13 cellular contexts compared by ENCODE assay signal in genomic region chr3:150739877-150740645, GRCh38. TPM values are rescaled to one million over a fixed set of nuclear protein-coding genes. Genes with fewer than 3 reads are reported as not detected.
DNase-seq lines count a peak whose midpoint lies in the region; ATAC-seq and TF ChIP-seq lines count a peak whose summit lies in the region.
"Had no signal": no experiment of that assay in that cellular context is flagged by ENCODE, and none has a peak within 500 bp of the region (broad histone marks: within the 10 kb centered on the region; RNA-seq: fewer than 3 reads in every experiment).

No MANE protein-coding gene starts in this region.

- H3K4me1 Mint-ChIP-seq in activated CD4-positive, alpha-beta T cell treated with anti-CD3 and anti-CD28 coated beads for 36 hours, result peaks cover 88% of the 10 kb centered on the region
- H3K4me1 Mint-ChIP-seq in activated B cell treated with CpG ODN at 0.5 μM for 24 hours, result peaks cover 82% of the 10 kb centered on the region
- H3K4me1 Mint-ChIP-seq in osteocyte (ENCODE audit: unreplicated experiment), result peaks cover 28% of the 10 kb centered on the region
- peaks cover 19% of the 10 kb centered on the region for H3K4me1 Mint-ChIP-seq in nephron progenitor cell

- peak overlapping the region; percentile 98 for H3K27ac Mint-ChIP-seq in activated CD4-positive, alpha-beta T cell treated with anti-CD3 and anti-CD28 coated beads for 36 hours
- H3K27ac Mint-ChIP-seq in activated B cell treated with CpG ODN at 0.5 μM for 24 hours (peak overlapping the region; percentile 90), osteocyte (ENCODE audit: unreplicated experiment) (no peak overlapping the region), nephron progenitor cell (no peak overlapping the region)

- H3K9me3 Mint-ChIP-seq in activated CD4-positive, alpha-beta T cell treated with anti-CD3 and anti-CD28 coated beads for 36 hours (ENCODE audit: low read depth), result no peaks in the 10 kb centered on the region
- H3K9me3 Mint-ChIP-seq in activated B cell treated with CpG ODN at 0.5 μM for 24 hours (no peaks in the 10 kb centered on the region), osteocyte (ENCODE audit: unreplicated experiment) (no peaks in the 10 kb centered on the region), nephron progenitor cell (no peaks in the 10 kb centered on the region)

- TF ChIP-seq CTCF in activated B cell treated with CpG ODN at 0.5 μM for 24 hours (IDR thresholded peaks at IDR 0.05) (no peak), osteocyte (IDR thresholded peaks at IDR 0.05) (no peak), nephron progenitor cell (IDR thresholded peaks at IDR 0.05) (no peak)

- intact Hi-C loops in activated CD4-positive, alpha-beta T cell treated with anti-CD3 and anti-CD28 coated beads for 36 hours (cut with DNase I, micrococcal nuclease), result loop anchor here (1.0 to 10.0 kb wide), 6 partner anchors 19 to 565 kb away; partner anchors contain the start of gene GPR171 (in 1 of the 2)
- intact Hi-C loops in activated B cell treated with CpG ODN at 0.5 μM for 24 hours (cut with micrococcal nuclease), result loop anchor here (1.0 kb wide), 5 partner anchors 7 to 526 kb away; no protein-coding TSS in a partner anchor

- H3K4me3 Mint-ChIP-seq in activated CD4-positive, alpha-beta T cell treated with anti-CD3 and anti-CD28 coated beads for 36 hours, result peak overlapping the region; percentile 49
- H3K4me3 Mint-ChIP-seq in activated B cell treated with CpG ODN at 0.5 μM for 24 hours (peak overlapping the region; percentile 68), osteocyte (ENCODE audit: unreplicated experiment) (no peak overlapping the region), nephron progenitor cell (no peak overlapping the region)

- CTCF ChIA-PET in activated CD4-positive, alpha-beta T cell treated with anti-CD3 and anti-CD28 coated beads for 36 hours (lab: Charles Lee), result interaction anchor here (1.1 to 1.7 kb wide), 2 partner anchors 19 to 20 kb away, joined by 3 to 10 read pairs; no protein-coding TSS in a partner anchor
- CTCF ChIA-PET in activated B cell treated with CpG ODN at 0.5 μM for 24 hours (lab: Charles Lee), result interaction anchor here (1.3 kb wide), 1 partner anchor 48 kb away, joined by 4 read pairs; no protein-coding TSS in a partner anchor

- peak; percentile 56 for DNase-seq in activated CD4-positive, alpha-beta T cell treated with anti-CD3 and anti-CD28 coated beads for 36 hours
- no peak for DNase-seq in activated CD4-positive, alpha-beta T cell treated with anti-CD3 and anti-CD28 coated beads for 4 hours
- no peak for DNase-seq in activated B cell treated with CpG ODN at 0.5 μM for 24 hours
- DNase-seq in osteocyte (ENCODE audit: extremely low spot score, unreplicated experiment), result peak; percentile 21
- DNase-seq in amniotic stem cell (lab: John Stamatoyannopoulos, UW), result no peak
- DNase-seq in nephron progenitor cell, result no peak
- DNase-seq in NCI-H2227 treated with DMSO at 0.1 percent for 48 hours (lab: John Stamatoyannopoulos, UW), result no peak
- DNase-seq: anterior cingulate cortex, GM23248, kidney glomerular epithelial cell, NCI-H526, T1000 had no signal

- peaks cover 53% of the 10 kb centered on the region for H3K36me3 Mint-ChIP-seq in activated CD4-positive, alpha-beta T cell treated with anti-CD3 and anti-CD28 coated beads for 36 hours (ENCODE audit: low read depth)
- H3K36me3 Mint-ChIP-seq in activated B cell treated with CpG ODN at 0.5 μM for 24 hours (ENCODE audit: low read depth) (peaks cover 27% of the 10 kb centered on the region), osteocyte (ENCODE audit: unreplicated experiment) (peaks cover 18% of the 10 kb centered on the region), nephron progenitor cell (ENCODE audit: low read depth) (peaks cover 20% of the 10 kb centered on the region)

- no peaks in the 10 kb centered on the region for H3K27me3 Mint-ChIP-seq in activated CD4-positive, alpha-beta T cell treated with anti-CD3 and anti-CD28 coated beads for 36 hours
- no peaks in the 10 kb centered on the region for H3K27me3 Mint-ChIP-seq in activated B cell treated with CpG ODN at 0.5 μM for 24 hours
- no peaks in the 10 kb centered on the region for H3K27me3 Mint-ChIP-seq in osteocyte (ENCODE audit: unreplicated experiment)
- H3K27me3 Mint-ChIP-seq in nephron progenitor cell (ENCODE audit: low read depth, poor library complexity), result no peaks in the 10 kb centered on the region

- POLR2A ChIA-PET in activated CD4-positive, alpha-beta T cell treated with anti-CD3 and anti-CD28 coated beads for 36 hours (lab: Charles Lee), result interaction anchor here (1.8 kb wide), 1 partner anchor 20 kb away, joined by 21 read pairs; no protein-coding TSS in a partner anchor
- POLR2A ChIA-PET in activated B cell treated with CpG ODN at 0.5 μM for 24 hours (lab: Charles Lee), result interaction anchor here (1.8 to 2.2 kb wide), 2 partner anchors 20 to 23 kb away, joined by 9 to 22 read pairs; partner anchors contain the start of gene SIAH2

- ATAC-seq in activated CD4-positive, alpha-beta T cell treated with anti-CD3 and anti-CD28 coated beads for 36 hours, result peak; percentile 51
- ATAC-seq in HG02884 (IDR thresholded peaks at IDR 0.05; ENCODE audit: unreplicated experiment), result peak; percentile 16
- ATAC-seq in activated B cell treated with CpG ODN at 0.5 μM for 24 hours (ENCODE audit: low read depth), result peak; percentile 29

RNA-seq across cellular contexts. Expression of gene SIAH2, which starts 22.9 kb away (rescaled TPM):
- 100 to 1,000 TPM in 1 of 2 experiments, 10 to 100 TPM in 1; 85.7 to 154 TPM for total RNA-seq in activated CD4-positive, alpha-beta T cell treated with anti-CD3 and anti-CD28 coated beads for 36 hours
- 44.5 and 44.7 TPM in 2 replicates for total RNA-seq in activated B cell treated with CpG ODN at 0.5 μM for 24 hours
- 26.9 and 27.6 TPM in 2 replicates for total RNA-seq in osteocyte

RNA-seq across cellular contexts. Expression of gene ERICH6, which starts 36.3 kb away (rescaled TPM):
- under 1 TPM in 1 of 2 experiments, not detected in 1; 0.58 TPM for total RNA-seq in activated CD4-positive, alpha-beta T cell treated with anti-CD3 and anti-CD28 coated beads for 36 hours
- total RNA-seq in activated B cell treated with CpG ODN at 0.5 μM for 24 hours, result not detected in 2 replicates
- total RNA-seq in osteocyte, result 0.83 TPM in 1 of 2 replicates, not detected in the other
- total RNA-seq: GM23248 had no signal

Comparison
In these comparisons a context has a peak if more than half of its experiments do, and no peak if none do; other contexts are left out.
1. DNase-seq: peak in activated CD4-positive, alpha-beta T cell treated with anti-CD3 and anti-CD28 coated beads for 36 hours (single experiment) and osteocyte (single experiment); none in activated CD4-positive, alpha-beta T cell treated with anti-CD3 and anti-CD28 coated beads for 4 hours (0 of 2), activated B cell treated with CpG ODN at 0.5 μM for 24 hours (single experiment), amniotic stem cell (single experiment), nephron progenitor cell (single experiment) and NCI-H2227 treated with DMSO at 0.1 percent for 48 hours (single experiment).
2. H3K27ac Mint-ChIP-seq: peak in activated CD4-positive, alpha-beta T cell treated with anti-CD3 and anti-CD28 coated beads for 36 hours (single experiment) and activated B cell treated with CpG ODN at 0.5 μM for 24 hours (single experiment); none in osteocyte (single experiment) and nephron progenitor cell (single experiment).
3. H3K4me3 Mint-ChIP-seq: peak in activated CD4-positive, alpha-beta T cell treated with anti-CD3 and anti-CD28 coated beads for 36 hours (single experiment) and activated B cell treated with CpG ODN at 0.5 μM for 24 hours (single experiment); none in osteocyte (single experiment) and nephron progenitor cell (single experiment).
4. Peak in every context shown above with its lines, with median percentiles within 50 percentile points of each other: ATAC-seq.